Comparison of ENCODE assay signal across 1 cellular context in the genomic region with DNA sequence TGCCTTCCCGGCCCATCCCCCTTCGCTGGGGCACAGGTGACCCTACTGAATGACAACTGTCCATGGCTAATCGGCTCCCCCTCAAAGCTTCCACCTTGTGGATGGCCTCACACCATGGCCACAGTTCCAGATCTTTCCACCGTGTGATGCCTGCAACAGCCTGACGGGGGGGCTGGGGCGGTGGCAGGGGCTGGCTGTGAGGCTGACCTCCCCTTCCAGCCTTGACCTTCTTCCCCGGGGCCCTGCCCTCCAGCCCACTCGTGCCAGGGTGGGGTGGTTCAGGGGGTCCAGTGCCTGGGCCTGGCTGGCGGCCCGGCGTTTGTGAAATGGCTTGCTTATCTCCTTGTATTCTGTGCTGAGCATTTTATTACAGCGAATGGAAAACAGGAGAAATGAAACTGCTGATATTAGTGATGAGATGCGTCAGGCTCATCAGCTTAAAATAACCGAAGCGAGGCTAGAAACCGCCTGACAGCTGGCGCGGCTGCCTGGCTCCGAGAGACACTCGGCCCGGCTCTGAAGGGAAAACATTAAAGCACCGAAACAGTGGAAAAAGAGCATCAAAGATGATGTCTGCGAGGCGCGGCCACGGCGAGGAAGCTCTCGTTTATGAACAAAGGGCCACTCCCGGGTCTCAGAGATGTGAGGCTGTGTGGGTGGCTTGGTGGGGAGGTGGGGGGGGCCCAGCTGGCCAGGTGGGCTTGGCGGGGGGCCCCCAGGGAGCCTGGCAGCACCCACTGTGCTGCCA.
TF ChIP-seq lines count a peak whose summit lies in the region.

No MANE protein-coding gene starts in this region.

TF ChIP-seq in GM12878, 131 proteins besides CTCF, POLR2A, EP300 and RAD21 (continued from another document):
- TF ChIP-seq MAX (IDR thresholded peaks at IDR 0.05; ENCODE audit: low read depth, low read length) (0 out of 2 replicates have a peak, but pooled peaks have one; percentile 32), TCF7 (IDR thresholded peaks at IDR 0.05; ENCODE audit: borderline replicate concordance) (no peak), TBL1XR1 (IDR thresholded peaks at IDR 0.05; ENCODE audit: low read depth, low read length) (peak; percentile 39; the same call in 1 of the 2 replicates), LARP7 (IDR thresholded peaks at IDR 0.05) (peak; percentile 80; the same call in 1 of the 2 replicates), EGR1 (IDR thresholded peaks at IDR 0.05; ENCODE audit: borderline replicate concordance in 1 of 2, low read depth in 2 of 2, low read length in 2 of 2) (peak in 1 of 2 experiments; percentile 37; a peak in 1 of 3 replicates), SKIL (IDR thresholded peaks at IDR 0.05; ENCODE audit: low read depth, poor library complexity, severe bottlenecking) (peak; percentile 76), STAT1 (conservative IDR thresholded peaks at IDR 0.05) (no peak), ASH2L (IDR thresholded peaks at IDR 0.05; ENCODE audit: borderline replicate concordance, low read depth) (peak; percentile 98; the same call in 1 of the 2 replicates), RCOR1 (conservative IDR thresholded peaks at IDR 0.05; ENCODE audit: low read depth, low read length) (0 out of 2 replicates have a peak, but pooled peaks have one; percentile 46), ZSCAN29 (IDR thresholded peaks at IDR 0.05) (no peak), TCF12 (IDR thresholded peaks at IDR 0.05; ENCODE audit: low read depth, low read length) (peak; percentile 95), ZNF687 (IDR thresholded peaks at IDR 0.05) (no peak), USF1 (IDR thresholded peaks at IDR 0.05; ENCODE audit: borderline replicate concordance, extremely low read length, insufficient read depth, low read depth, low read length) (no peak), ZNF592 (IDR thresholded peaks at IDR 0.05) (no peak), ATF2 (IDR thresholded peaks at IDR 0.05; ENCODE audit: low read length) (no peak; the same call in 1 of the 2 replicates), MTA2 (IDR thresholded peaks at IDR 0.05; ENCODE audit: low read depth) (peak; percentile 68; the same call in 1 of the 2 replicates)
